ENCODE assay signal across 25 cellular contexts in the genomic region with DNA sequence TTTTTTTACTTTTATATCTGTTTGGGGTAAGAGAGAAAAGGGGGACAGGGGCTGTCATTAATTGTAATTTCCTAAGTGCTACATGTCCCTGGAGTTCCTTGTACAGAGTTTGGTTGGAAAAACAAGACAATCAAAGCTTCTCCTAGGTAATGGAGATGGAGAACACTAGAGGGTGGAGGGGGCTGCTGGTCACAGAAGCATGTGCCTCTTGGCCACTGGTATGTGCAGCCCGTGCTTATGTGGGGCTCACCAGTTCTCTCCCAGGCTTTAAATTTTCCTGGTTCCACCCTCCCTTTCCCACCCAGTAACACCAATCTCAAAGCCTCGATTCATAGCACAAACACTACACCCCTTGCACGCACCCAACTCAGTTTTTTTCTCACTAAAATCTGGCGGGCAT.
A peak's percentile ranks its signal among the peaks of the same experiment; 100 is the strongest.
DNase-seq lines count a peak whose midpoint lies in the region; ATAC-seq, FAIRE-seq and TF ChIP-seq lines count a peak whose summit lies in the region.
"Had no signal": no experiment of that assay in that cellular context is flagged by ENCODE, and none has a peak within 500 bp of the region (broad histone marks: within the 10 kb centered on the region; RNA-seq: fewer than 3 reads in every experiment).

No MANE protein-coding gene starts in this region.

- H4K91ac ChIP-seq in H1 (replicated peaks; ENCODE audit: insufficient read length, low read length), result no peak overlapping the region

- H3K36me3 ChIP-seq in GM23338 (ENCODE audit: insufficient read depth) (no peaks in the 10 kb centered on the region), H1 (ENCODE audit: control insufficient read depth in 2 of 4, insufficient read depth in 4 of 4, low read length in 3 of 4) (no peaks in the 10 kb centered on the region)
- H3K36me3 ChIP-seq: BE2C, BLaER1 had no signal

- ATAC-seq in GM23338 (peak; percentile 61), GM21825 (IDR thresholded peaks at IDR 0.05; ENCODE audit: unreplicated experiment) (no peak), HG02588 (IDR thresholded peaks at IDR 0.05; ENCODE audit: unreplicated experiment) (no peak)
- no peak for ATAC-seq in stimulated activated naive CD8-positive, alpha-beta T cell treated with anti-CD3 and anti-CD28 coated beads, Interleukin-15, amount 100 ng/mL, for 72 hours
- ATAC-seq: GM12878 had no signal

- H3K23ac ChIP-seq in H1 (ENCODE audit: insufficient read length), result no peak overlapping the region

- H3K27me3 Mint-ChIP-seq in GM23338 (ENCODE audit: insufficient read depth, low read depth, poor library complexity) (peaks cover 3% of the 10 kb centered on the region), nephron progenitor cell (ENCODE audit: low read depth, poor library complexity) (peaks cover 2% of the 10 kb centered on the region)
- peaks cover 19% of the 10 kb centered on the region for H3K27me3 Mint-ChIP-seq in stimulated activated naive CD8-positive, alpha-beta T cell treated with anti-CD3 and anti-CD28 coated beads, Interleukin-15, amount 100 ng/mL, for 72 hours
- H3K27me3 Mint-ChIP-seq: CD4-positive, CD25-positive, alpha-beta regulatory T cell had no signal

- no peaks in the 10 kb centered on the region; a peak in 1 of 4 replicates for H3K9me3 ChIP-seq in H1 (ENCODE audit: insufficient read depth in 2 of 2, low read depth in 1 of 2, low read length in 1 of 2)
- H3K9me3 ChIP-seq: BE2C had no signal

- no peak overlapping the region for H2BK5ac ChIP-seq in H1 (ENCODE audit: low read depth, low read length)

- H4K5ac ChIP-seq in H1 (ENCODE audit: insufficient read length, low read depth, low read length), result no peak overlapping the region

- no peaks in the 10 kb centered on the region for H3K9me2 ChIP-seq in GM23338 (ENCODE audit: insufficient read depth)

- H4K8ac ChIP-seq in H1 (ENCODE audit: extremely low read depth, insufficient read depth, low read length), result no peak overlapping the region

- H3K4me3 Mint-ChIP-seq in GM23338 (no peak overlapping the region), nephron progenitor cell (no peak overlapping the region)
- no peak overlapping the region for H3K4me3 Mint-ChIP-seq in stimulated activated naive CD8-positive, alpha-beta T cell treated with anti-CD3 and anti-CD28 coated beads, Interleukin-15, amount 100 ng/mL, for 72 hours
- H3K4me3 Mint-ChIP-seq: CD14-positive monocyte; CD4-positive, alpha-beta memory T cell; CD4-positive, CD25-positive, alpha-beta regulatory T cell; CD8-positive, alpha-beta memory T cell had no signal

- TF ChIP-seq EP300 in H1 (IDR thresholded peaks at IDR 0.05; ENCODE audit: borderline replicate concordance in 1 of 2, low read depth in 2 of 2, low read length in 2 of 2), result no peak

- H2BK20ac ChIP-seq in H1 (ENCODE audit: low read length), result no peak overlapping the region

- H2BK15ac ChIP-seq in H1 (ENCODE audit: low read length), result no peak overlapping the region

- peaks cover 7% of the 10 kb centered on the region for H3K36me3 Mint-ChIP-seq in GM23338 (ENCODE audit: low read depth)
- H3K36me3 Mint-ChIP-seq in nephron progenitor cell (ENCODE audit: low read depth), result peaks cover 11% of the 10 kb centered on the region
- H3K36me3 Mint-ChIP-seq: CD14-positive monocyte; CD4-positive, alpha-beta memory T cell; CD4-positive, CD25-positive, alpha-beta regulatory T cell; CD8-positive, alpha-beta memory T cell had no signal

- H3K27ac Mint-ChIP-seq in GM23338 (no peak overlapping the region), nephron progenitor cell (peak overlapping the region; percentile 88)
- H3K27ac Mint-ChIP-seq in stimulated activated naive CD8-positive, alpha-beta T cell treated with anti-CD3 and anti-CD28 coated beads, Interleukin-15, amount 100 ng/mL, for 72 hours, result no peak overlapping the region
- H3K27ac Mint-ChIP-seq: CD14-positive monocyte; CD4-positive, alpha-beta memory T cell; CD4-positive, CD25-positive, alpha-beta regulatory T cell; CD8-positive, alpha-beta memory T cell had no signal

- no peak overlapping the region for H3K4me3 ChIP-seq in GM23338
- H3K4me3 ChIP-seq in H1 (ENCODE audit: extremely low read depth in 1 of 4, insufficient read depth in 2 of 4, low read depth in 3 of 4, low read length in 4 of 4), result no peak overlapping the region
- H3K4me3 ChIP-seq: BLaER1, GM12878 had no signal

- TF ChIP-seq POLR2A in H1 (IDR thresholded peaks at IDR 0.05; ENCODE audit: control extremely low read depth in 1 of 2, low read depth in 2 of 2, low read length in 2 of 2), result no peak

- H3K23me2 ChIP-seq in H1 (ENCODE audit: low read depth, low read length), result no peaks in the 10 kb centered on the region

- H4K20me1 ChIP-seq in GM23338 (replicated peaks; ENCODE audit: insufficient read depth) (no peaks in the 10 kb centered on the region), H1 (replicated peaks in 1 of 2; ENCODE audit: control insufficient read depth in 1 of 2, insufficient read depth in 2 of 2, low read length in 2 of 2) (no peaks in the 10 kb centered on the region)
- H4K20me1 ChIP-seq: BLaER1 had no signal

- no peak overlapping the region for H3K4ac ChIP-seq in H1 (replicated peaks; ENCODE audit: insufficient read length, low read depth, low read length)

- no peak overlapping the region for H3K14ac ChIP-seq in H1 (ENCODE audit: insufficient read length)

- H3K27me3 ChIP-seq in GM23338 (ENCODE audit: insufficient read depth) (no peaks in the 10 kb centered on the region), H1 (replicated peaks in 1 of 4; ENCODE audit: control insufficient read depth in 3 of 4, extremely low read depth in 1 of 4, insufficient read depth in 3 of 4, low read length in 3 of 4) (no peaks in the 10 kb centered on the region)
- H3K27me3 ChIP-seq: BE2C, BLaER1 had no signal

- no peak overlapping the region for H3K18ac ChIP-seq in H1 (ENCODE audit: extremely low read depth, low read length)

- no peak overlapping the region for H3K9ac ChIP-seq in H1 (replicated peaks in 1 of 4; ENCODE audit: extremely low read depth in 1 of 4, low read depth in 3 of 4, low read length in 3 of 4)
- H3K9ac ChIP-seq: BLaER1 had no signal

- POLR2A ChIA-PET in H1 (lab: Charles Lee; ENCODE audit: partially characterized antibody), result no interaction called here

- no peaks in the 10 kb centered on the region for H3K79me1 ChIP-seq in H1 (ENCODE audit: low read depth, low read length)

- no peak overlapping the region for H3K56ac ChIP-seq in H1 (replicated peaks; ENCODE audit: insufficient read length, low read depth, low read length)

- H3K79me2 ChIP-seq in GM23338 (replicated peaks; ENCODE audit: insufficient read depth) (no peaks in the 10 kb centered on the region), H1 (ENCODE audit: control insufficient read depth in 1 of 2, insufficient read depth in 2 of 2, low read length in 2 of 2) (no peaks in the 10 kb centered on the region)

- no peak overlapping the region for H3K27ac ChIP-seq in GM23338 (ENCODE audit: low read depth)
- no peak overlapping the region for H3K27ac ChIP-seq in H1 (ENCODE audit: low read depth, low read length)
- H3K27ac ChIP-seq: 22Rv1, BLaER1 had no signal

- DNase-seq in GM23338 (ENCODE audit: low spot score) (no peak), H1 (ENCODE audit: low read depth in 1 of 2, low spot score in 2 of 2) (no peak), nephron progenitor cell (no peak)
- DNase-seq in stimulated activated naive CD8-positive, alpha-beta T cell treated with anti-CD3 and anti-CD28 coated beads, Interleukin-15, amount 100 ng/mL, for 72 hours, result no peak
- DNase-seq: ACHN; BE2C; C1 segment of cervical spinal cord; CD4-positive, alpha-beta memory T cell; CD4-positive, CD25-positive, alpha-beta regulatory T cell; CD8-positive, alpha-beta memory T cell; COR-L47; DMS 273 treated with DMSO at 0.1 percent for 48 hours; DMS153; DMS53; DMS79 treated with DMSO at 0.1 percent for 48 hours had no signal

- peak overlapping the region; percentile 60 for H2AFZ ChIP-seq in GM23338
- H2AFZ ChIP-seq in H1 (ENCODE audit: low read length), result peak overlapping the region; percentile 83

- H2BK12ac ChIP-seq in H1 (ENCODE audit: low read depth, low read length), result no peak overlapping the region

- no peak overlapping the region for H2AK5ac ChIP-seq in H1 (ENCODE audit: low read depth, low read length)

- H3K4me1 ChIP-seq in GM23338 (ENCODE audit: insufficient read depth) (peaks cover 36% of the 10 kb centered on the region), H1 (replicated peaks in 1 of 4; ENCODE audit: control insufficient read depth in 3 of 4, insufficient read depth in 4 of 4, low read length in 3 of 4) (peaks cover 1 to 9% (median 5%) of the 10 kb centered on the region in 4 experiments; a peak in 4 of 7 replicates)
- H3K4me1 ChIP-seq: BE2C, BLaER1 had no signal

- H3K9me3 Mint-ChIP-seq in GM23338, result peaks cover 12% of the 10 kb centered on the region
- H3K9me3 Mint-ChIP-seq in nephron progenitor cell, result peaks cover 23% of the 10 kb centered on the region
- peaks cover 5 to 14% of the 10 kb centered on the region in 2 donors for H3K9me3 Mint-ChIP-seq in stimulated activated naive CD8-positive, alpha-beta T cell treated with anti-CD3 and anti-CD28 coated beads, Interleukin-15, amount 100 ng/mL, for 72 hours

- H3K4me1 Mint-ChIP-seq in GM23338 (peaks cover 38% of the 10 kb centered on the region), nephron progenitor cell (peaks cover 24% of the 10 kb centered on the region)
- no peaks in the 10 kb centered on the region for H3K4me1 Mint-ChIP-seq in stimulated activated naive CD8-positive, alpha-beta T cell treated with anti-CD3 and anti-CD28 coated beads, Interleukin-15, amount 100 ng/mL, for 72 hours
- H3K4me1 Mint-ChIP-seq: CD14-positive monocyte; CD4-positive, alpha-beta memory T cell; CD4-positive, CD25-positive, alpha-beta regulatory T cell; CD8-positive, alpha-beta memory T cell had no signal

- CTCF ChIA-PET in H1 (lab: Charles Lee; ENCODE audit: partially characterized antibody), result no interaction called here

- no peaks in the 10 kb centered on the region for H3F3A ChIP-seq in GM23338 (replicated peaks; ENCODE audit: low read depth)

- WGBS in H1 (ENCODE audit: extremely low coverage in 1 of 2, insufficient coverage in 1 of 2, insufficient read length in 1 of 2, insufficient replicate concordance in 2 of 2, low coverage in 1 of 2, low lambda C conversion rate in 2 of 2, missing lambda C conversion rate in 1 of 2), 2 experiments, result 96% methylated on average over 4 of the region's 4 CpGs; no CpG with 5 or more reads in 1 of the 2 experiments

- TF ChIP-seq RAD21 in H1 (IDR thresholded peaks at IDR 0.05 in 1 of 2, conservative IDR thresholded peaks at IDR 0.05 in 1 of 2; ENCODE audit: low read depth in 2 of 2, low read length in 2 of 2), result no peak

- 0 out of 2 replicates have a peak overlapping the region, but pooled peaks have one; percentile 47 for H3K4me2 ChIP-seq in GM23338
- H3K4me2 ChIP-seq in H1 (ENCODE audit: insufficient read depth in 1 of 2, low read depth in 2 of 2, low read length in 2 of 2), result no peak overlapping the region
- H3K4me2 ChIP-seq: BLaER1 had no signal

- no peak for FAIRE-seq in H1 (lab: Jason Lieb, UNC)
- FAIRE-seq: A204.1, G401.6, GM12878, GM12892, GM18507 had no signal

- TF ChIP-seq CTCF in GM23338 (conservative IDR thresholded peaks at IDR 0.05; ENCODE audit: low read depth in 2 of 2), result no peak
- TF ChIP-seq CTCF in H1 (IDR thresholded peaks at IDR 0.05; ENCODE audit: control extremely low read depth in 1 of 3, insufficient read depth in 1 of 3, low read depth in 1 of 3, low read length in 3 of 3), result no peak
- no peak for TF ChIP-seq CTCF in nephron progenitor cell (IDR thresholded peaks at IDR 0.05)

- H2BK120ac ChIP-seq in H1 (replicated peaks; ENCODE audit: low read depth, low read length), result no peak overlapping the region
